12 cellular contexts compared by ENCODE assay signal in the genomic region with DNA sequence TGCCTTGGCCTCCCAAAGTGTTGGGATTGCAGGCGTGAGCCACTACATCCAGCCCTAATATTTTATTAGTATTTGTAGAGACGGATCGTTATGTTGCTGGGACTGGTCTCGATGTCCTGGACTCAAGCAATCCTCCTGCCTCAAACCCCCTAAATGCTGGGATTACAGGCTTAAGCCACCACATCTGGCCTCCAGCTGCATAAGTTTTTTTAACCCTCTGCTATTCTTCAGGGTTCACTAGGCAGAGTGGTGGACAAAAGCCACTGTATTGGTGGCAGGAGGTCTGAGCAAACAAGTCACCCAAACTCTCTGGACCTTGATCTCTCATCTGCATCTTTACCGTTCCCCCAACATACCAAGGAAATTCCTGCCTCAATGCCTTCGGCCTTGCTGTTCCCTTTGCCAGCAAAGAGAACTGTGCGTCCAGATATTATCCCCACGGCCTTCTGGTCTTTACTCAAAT. TPM values are rescaled to one million over a fixed set of nuclear protein-coding genes. Genes with fewer than 3 reads are reported as not detected.
A peak's percentile ranks its signal among the peaks of the same experiment; 100 is the strongest.
DNase-seq lines count a peak whose midpoint lies in the region; ATAC-seq and TF ChIP-seq lines count a peak whose summit lies in the region.
"Had no signal": no experiment of that assay in that cellular context is flagged by ENCODE, and none has a peak within 500 bp of the region (broad histone marks: within the 10 kb centered on the region; RNA-seq: fewer than 3 reads in every experiment).

No MANE protein-coding gene starts in this region.

- in situ Hi-C loops in IMR-90 (cut with MboI; ENCODE audit: low sequenced_read_pairs), result loop anchor here (5.0 kb wide), 1 partner anchor 43 kb away; no protein-coding TSS in a partner anchor
- in situ Hi-C loops in mammary epithelial cell (cut with MboI; ENCODE audit: low sequenced_read_pairs in 2 of 2), result no loop called here

- H3K36me3 ChIP-seq in IMR-90 (ENCODE audit: control insufficient read depth, insufficient read depth, low read length), result no peaks in the 10 kb centered on the region
- H3K36me3 ChIP-seq in mammary epithelial cell (ENCODE audit: insufficient read depth, low read length), result no peaks in the 10 kb centered on the region
- H3K36me3 ChIP-seq in mesenchymal stem cell (ENCODE audit: control insufficient read depth in 1 of 2, insufficient read depth in 2 of 2, low read depth in 1 of 2, low read length in 2 of 2), result no peaks in the 10 kb centered on the region
- H3K36me3 ChIP-seq in thoracic aorta, result no peaks in the 10 kb centered on the region

- no TSS peak for BruUV-seq in IMR-90 (replicated peaks; lab: Mats Ljungman, UMichigan)
- BruUV-seq in mammary epithelial cell (replicated peaks; lab: Mats Ljungman, UMichigan), result no TSS peak

- ATAC-seq in IMR-90 (ENCODE audit: low read depth) (no peak; the same call in 1 of the 2 replicates), thoracic aorta (ENCODE audit: insufficient number of reproducible peaks, low FRiP score, low read depth) (no peak), GM19023 (IDR thresholded peaks at IDR 0.05; ENCODE audit: unreplicated experiment) (no peak), GM19467 (IDR thresholded peaks at IDR 0.05; ENCODE audit: unreplicated experiment) (no peak)
- ATAC-seq: foreskin keratinocyte; stimulated activated naive CD8-positive, alpha-beta T cell treated with anti-CD3 and anti-CD28 coated beads, Interleukin-15, Interleukin-2, amounts not matched to agents 100 U/mL and 50 U/mL, for 24 hours had no signal

- peak overlapping the region; percentile 1 to 71 for H2BK12ac ChIP-seq in mesenchymal stem cell (ENCODE audit: low read length in 2 of 2)

- dilution Hi-C loops in IMR-90 (cut with HindIII; ENCODE audit: low sequenced_read_pairs, unreplicated experiment) (no loop called here), mammary epithelial cell (cut with HindIII; ENCODE audit: low sequenced_read_pairs) (no loop called here)

- intact Hi-C loops in IMR-90 (cut with micrococcal nuclease) (no loop called here), mammary epithelial cell (cut with micrococcal nuclease) (no loop called here)

- H4K91ac ChIP-seq in IMR-90 (ENCODE audit: insufficient read depth, low read depth, low read length) (peak overlapping the region; percentile 76), mesenchymal stem cell (ENCODE audit: low read length) (no peak overlapping the region)

- peak overlapping the region; percentile 41; the same call in 1 of the 2 replicates for H3K56ac ChIP-seq in IMR-90 (ENCODE audit: extremely low read depth, insufficient read depth, low read length)

- TF ChIP-seq POLR2A in IMR-90 (IDR thresholded peaks at IDR 0.05; ENCODE audit: low read depth, low read length), result no peak

- peak overlapping the region; percentile 86 for H2BK120ac ChIP-seq in IMR-90 (ENCODE audit: low read depth, low read length)
- H2BK120ac ChIP-seq in mesenchymal stem cell (ENCODE audit: low read depth, low read length), result no peak overlapping the region

- H3K9ac ChIP-seq in IMR-90 (ENCODE audit: low read depth, low read length), result 0 out of 2 replicates have a peak overlapping the region, but pooled peaks have one; percentile 13
- no peak overlapping the region for H3K9ac ChIP-seq in mammary epithelial cell (ENCODE audit: insufficient read depth, low read length)
- no peak overlapping the region for H3K9ac ChIP-seq in mesenchymal stem cell (ENCODE audit: low read length)

- peaks cover 17% of the 10 kb centered on the region for H3K9me1 ChIP-seq in IMR-90 (ENCODE audit: insufficient read depth, low read length)

- H2AFZ ChIP-seq in IMR-90 (replicated peaks; ENCODE audit: low read length, poor library complexity), result peak overlapping the region; percentile 93
- peak overlapping the region; percentile 94 for H2AFZ ChIP-seq in mammary epithelial cell (ENCODE audit: low read depth, low read length)
- no peak overlapping the region for H2AFZ ChIP-seq in mesenchymal stem cell (ENCODE audit: low read depth, low read length)

- H3K79me1 ChIP-seq in IMR-90 (ENCODE audit: low read depth in 1 of 2, low read length in 2 of 2) (peaks cover 0 to 9% of the 10 kb centered on the region in 2 experiments; a peak in 2 of 4 replicates), mesenchymal stem cell (replicated peaks; ENCODE audit: low read length, poor library complexity, severe bottlenecking) (no peaks in the 10 kb centered on the region)

- peak overlapping the region; percentile 78 for H2BK20ac ChIP-seq in IMR-90 (ENCODE audit: low read depth, low read length)

- H3K27me3 ChIP-seq in IMR-90 (ENCODE audit: control insufficient read depth, insufficient read depth, low read length) (no peaks in the 10 kb centered on the region), mammary epithelial cell (ENCODE audit: insufficient read depth, low read length) (no peaks in the 10 kb centered on the region), mesenchymal stem cell (ENCODE audit: control insufficient read depth in 1 of 2, insufficient read depth in 1 of 2, low read length in 2 of 2) (no peaks in the 10 kb centered on the region), thoracic aorta (replicated peaks; ENCODE audit: insufficient read depth) (no peaks in the 10 kb centered on the region)
- H3K27me3 ChIP-seq: foreskin keratinocyte had no signal

- H2BK15ac ChIP-seq in IMR-90 (ENCODE audit: low read depth, low read length), result peak overlapping the region; percentile 82; the same call in 2 of the 3 replicates
- no peak overlapping the region for H2BK15ac ChIP-seq in mesenchymal stem cell (ENCODE audit: low read depth, poor library complexity, severe bottlenecking)

- WGBS in IMR-90 (ENCODE audit: extremely low coverage in 2 of 2, insufficient read length in 1 of 2), 2 experiments, result 3% methylated on average over 4 of the region's 8 CpGs; no CpG with 5 or more reads in 1 of the 2 experiments
- 59% methylated on average over 8 of the region's 8 CpGs for WGBS in mammary epithelial cell (ENCODE audit: low coverage, missing lambda C conversion rate)
- 67% methylated on average over 8 of the region's 8 CpGs for WGBS in mesenchymal stem cell

- DNase-seq in IMR-90 (no peak), mammary epithelial cell (no peak), mesenchymal stem cell (no peak), thoracic aorta (ENCODE audit: low spot score) (no peak), SHP77 treated with DMSO at 0.1 percent for 48 hours (lab: John Stamatoyannopoulos, UW) (no peak)
- DNase-seq in activated CD4-positive, alpha-beta T cell treated with anti-CD3 and anti-CD28 coated beads, Interleukin-2, amount 50 U/mL, for 1 hour, result no peak
- DNase-seq: foreskin keratinocyte; NCI-H187; stimulated activated naive CD8-positive, alpha-beta T cell treated with anti-CD3 and anti-CD28 coated beads, Interleukin-15, Interleukin-2, amounts not matched to agents 100 U/mL and 50 U/mL, for 24 hours; T-helper 9 cell had no signal

- H4K20me1 ChIP-seq in IMR-90 (ENCODE audit: insufficient read depth, low read length) (no peaks in the 10 kb centered on the region), mammary epithelial cell (ENCODE audit: insufficient read depth, low read length) (no peaks in the 10 kb centered on the region)

- H2AK5ac ChIP-seq in IMR-90 (ENCODE audit: low read depth, low read length), result 0 out of 2 replicates have a peak overlapping the region, but pooled peaks have one; percentile 60
- peak overlapping the region; percentile 19 for H2AK5ac ChIP-seq in mesenchymal stem cell (ENCODE audit: low read length, severe bottlenecking)

- H4K5ac ChIP-seq in IMR-90 (ENCODE audit: low read depth, low read length), result peak overlapping the region; percentile 50

- H3K4me2 ChIP-seq in IMR-90 (ENCODE audit: low read depth, low read length) (peak overlapping the region; percentile 39), mammary epithelial cell (ENCODE audit: insufficient read depth, low read depth, low read length) (no peak overlapping the region), mesenchymal stem cell (ENCODE audit: low read length, poor library complexity, severe bottlenecking) (no peak overlapping the region)

- H4K8ac ChIP-seq in IMR-90 (ENCODE audit: low read depth in 2 of 2, low read length in 2 of 2) (peak overlapping the region; percentile 58 to 88; a peak in 3 of 4 replicates), mesenchymal stem cell (ENCODE audit: low read length) (peak overlapping the region; percentile 12)

- H3K4me1 ChIP-seq in IMR-90 (ENCODE audit: control insufficient read depth, insufficient read depth, low read length), result peaks cover 20% of the 10 kb centered on the region
- H3K4me1 ChIP-seq in mammary epithelial cell (ENCODE audit: insufficient read depth, low read length), result peaks cover 14% of the 10 kb centered on the region
- peaks cover 17% of the 10 kb centered on the region for H3K4me1 ChIP-seq in mesenchymal stem cell (ENCODE audit: control insufficient read depth, insufficient read depth, low read depth, low read length)
- peaks cover 0 to 27% of the 10 kb centered on the region in 2 donors for H3K4me1 ChIP-seq in thoracic aorta (ENCODE audit: control insufficient read depth in 1 of 2, low read depth in 2 of 2)
- H3K4me1 ChIP-seq: foreskin keratinocyte had no signal

- peak overlapping the region; percentile 4 for H2AK9ac ChIP-seq in IMR-90 (replicated peaks; ENCODE audit: low read depth, low read length, poor library complexity)

- CTCF ChIA-PET in IMR-90 (lab: Yijun Ruan, JAX), result interaction anchor here (0.5 to 0.8 kb wide), 2 partner anchors 321 to 344 kb away, joined by 3 read pairs; no protein-coding TSS in a partner anchor
- CTCF ChIA-PET in mammary epithelial cell (lab: Charles Lee; ENCODE audit: low non-redundant PET), result no interaction called here

- H3K9me3 ChIP-seq in IMR-90 (ENCODE audit: control insufficient read depth, insufficient read depth, low read length) (no peaks in the 10 kb centered on the region), mammary epithelial cell (replicated peaks; ENCODE audit: insufficient read depth, low read length) (no peaks in the 10 kb centered on the region), mesenchymal stem cell (ENCODE audit: control insufficient read depth, low read length) (no peaks in the 10 kb centered on the region), thoracic aorta (no peaks in the 10 kb centered on the region)

- no peak for TF ChIP-seq CTCF in IMR-90 (conservative IDR thresholded peaks at IDR 0.05; ENCODE audit: low read depth, low read length)
- no peak for TF ChIP-seq CTCF in mammary epithelial cell (conservative IDR thresholded peaks at IDR 0.05 in 1 of 2, IDR thresholded peaks at IDR 0.05 in 1 of 2; ENCODE audit: extremely low read depth in 1 of 2, insufficient read depth in 1 of 2, low read depth in 1 of 2, low read length in 2 of 2)
- TF ChIP-seq CTCF in thoracic aorta (IDR thresholded peaks at IDR 0.05), result no peak

- H3K18ac ChIP-seq in IMR-90 (ENCODE audit: low read depth, low read length), result peak overlapping the region; percentile 53
- H3K18ac ChIP-seq in mesenchymal stem cell (ENCODE audit: low read depth in 1 of 2, low read length in 2 of 2), result peak overlapping the region; percentile 30 to 69

- no peaks in the 10 kb centered on the region for H3K79me2 ChIP-seq in mammary epithelial cell (ENCODE audit: insufficient read depth, low read length)

- H2BK5ac ChIP-seq in IMR-90 (ENCODE audit: low read depth, low read length, poor library complexity, severe bottlenecking) (peak overlapping the region; percentile 75), mesenchymal stem cell (ENCODE audit: low read depth, low read length, poor library complexity, severe bottlenecking) (no peak overlapping the region)

- POLR2A ChIA-PET in IMR-90 (lab: Charles Lee; ENCODE audit: unreplicated experiment), result no interaction called here

- H3K23ac ChIP-seq in IMR-90 (ENCODE audit: low read depth, low read length), result peak overlapping the region; percentile 76
- no peak overlapping the region for H3K23ac ChIP-seq in mesenchymal stem cell (ENCODE audit: low read length in 2 of 2)

- H3K4ac ChIP-seq in IMR-90 (ENCODE audit: low read depth, low read length) (peak overlapping the region; percentile 68), mesenchymal stem cell (ENCODE audit: low read depth in 1 of 2, low read length in 2 of 2) (peak overlapping the region in 1 of 2 experiments; percentile 11)

- H3K27ac ChIP-seq in IMR-90 (ENCODE audit: insufficient read depth, low read length) (peak overlapping the region; percentile 45), mammary epithelial cell (ENCODE audit: insufficient read depth, low read depth, low read length) (no peak overlapping the region), mesenchymal stem cell (ENCODE audit: low read length, poor library complexity, severe bottlenecking) (no peak overlapping the region), thoracic aorta (peak overlapping the region; percentile 31 to 38)
- H3K27ac ChIP-seq: foreskin keratinocyte had no signal

- H3K4me3 ChIP-seq in IMR-90 (ENCODE audit: insufficient read depth, low read depth, low read length) (no peak overlapping the region), mammary epithelial cell (replicated peaks in 1 of 3; ENCODE audit: insufficient read depth in 1 of 3, low read depth in 2 of 3, low read length in 3 of 3) (no peak overlapping the region), mesenchymal stem cell (ENCODE audit: insufficient read depth in 1 of 2, low read depth in 1 of 2, low read length in 2 of 2) (peak overlapping the region in 1 of 2 experiments; percentile 21), thoracic aorta (no peak overlapping the region)

- H3K14ac ChIP-seq in IMR-90 (replicated peaks; ENCODE audit: low read depth, low read length) (peak overlapping the region; percentile 75; the same call in 1 of the 2 replicates), mesenchymal stem cell (ENCODE audit: low read length in 2 of 2) (peak overlapping the region in 1 of 2 experiments; percentile 3)

- no peak for TF ChIP-seq RAD21 in IMR-90 (IDR thresholded peaks at IDR 0.05; ENCODE audit: low read length)

RNA-seq across cellular contexts. Expression of a gene that starts 10.1 kb away (rescaled TPM):
- 392 and 524 TPM in 2 replicates for total RNA-seq in IMR-90 (2012; rRNA removed)
- polyA plus RNA-seq in IMR-90 (2012; rRNA removed), result 194 and 242 TPM in 2 replicates
- 181 and 264 TPM in 2 replicates for polyA plus RNA-seq in IMR-90 (2012; cell fraction: cytosol; rRNA removed)
- 149 and 183 TPM in 2 replicates for polyA plus RNA-seq in IMR-90 (2012; cell fraction: nucleus; rRNA removed; ENCODE audit: low replicate concordance)
- 100 to 1,000 TPM; 212 to 547 TPM for total RNA-seq in mammary epithelial cell
- 118 TPM for polyA plus RNA-seq in mammary epithelial cell
- polyA minus RNA-seq in mammary epithelial cell, result 140 TPM
- polyA plus RNA-seq in mesenchymal stem cell (2013, experiment 1 of 2), result 212 TPM
- polyA plus RNA-seq in mesenchymal stem cell (2013, experiment 2 of 2), result 219 TPM
- 100 to 1,000 TPM; 740 to 777 TPM for total RNA-seq in thoracic aorta

Comparison
In these comparisons a context has a peak if more than half of its experiments do, and no peak if none do; other contexts are left out.
1. H3K27ac ChIP-seq: peak in IMR-90 (single experiment) and thoracic aorta (2 of 2); none in mammary epithelial cell (single experiment) and mesenchymal stem cell (single experiment).